Comparison of ENCODE assay signal across 8 cellular contexts in genomic region chr20:1423625-1424106, GRCh38. TPM values are rescaled to one million over a fixed set of nuclear protein-coding genes. Genes with fewer than 3 reads are reported as not detected.
DNase-seq lines count a peak whose midpoint lies in the region; ATAC-seq and TF ChIP-seq lines count a peak whose summit lies in the region.

No MANE protein-coding gene starts in this region.

- CTCF ChIA-PET in activated CD8-positive, alpha-beta T cell treated with anti-CD3 and anti-CD28 coated beads for 36 hours (lab: Charles Lee): interaction anchor here (1.0 to 1.6 kb wide), 2 partner anchors 43 to 83 kb away, joined by 3 to 4 read pairs; partner anchors contain the start of gene NSFL1C

- no peak overlapping the region for H3K4me3 Mint-ChIP-seq in activated CD8-positive, alpha-beta T cell treated with anti-CD3 and anti-CD28 coated beads for 36 hours
- no peak overlapping the region for H3K4me3 Mint-ChIP-seq in glutamatergic neuron (ENCODE audit: unreplicated experiment)

- POLR2A ChIA-PET in activated CD8-positive, alpha-beta T cell treated with anti-CD3 and anti-CD28 coated beads for 36 hours (lab: Charles Lee): interaction anchor here (0.7 kb wide), 1 partner anchor 186 kb away, joined by 3 read pairs; no protein-coding TSS in a partner anchor

- peak; percentile 47 for ATAC-seq in activated CD8-positive, alpha-beta T cell treated with anti-CD3 and anti-CD28 coated beads for 36 hours
- ATAC-seq in left colon (peak; percentile 92), GM19455 (IDR thresholded peaks at IDR 0.05; ENCODE audit: unreplicated experiment) (no peak)

- H3K9me3 Mint-ChIP-seq in activated CD8-positive, alpha-beta T cell treated with anti-CD3 and anti-CD28 coated beads for 36 hours: peaks cover 13% of the 10 kb centered on the region
- no peaks in the 10 kb centered on the region for H3K9me3 Mint-ChIP-seq in glutamatergic neuron (ENCODE audit: unreplicated experiment)

- DNase-seq in DMS114 treated with DMSO at 0.1 percent for 48 hours (lab: John Stamatoyannopoulos, UW; ENCODE audit: unreplicated experiment) (peak; percentile 17), KBM-7 (peak; percentile 83), left colon (peak; percentile 55 to 77), epidermal melanocyte (ENCODE audit: insufficient read length, low spot score) (no peak), glutamatergic neuron (no peak), GM20000 (ENCODE audit: low spot score) (no peak)
- DNase-seq in activated CD8-positive, alpha-beta T cell treated with anti-CD3 and anti-CD28 coated beads for 36 hours: peak; percentile 44

- intact Hi-C loops in activated CD8-positive, alpha-beta T cell treated with anti-CD3 and anti-CD28 coated beads for 36 hours (cut with micrococcal nuclease): no loop called here
- intact Hi-C loops in left colon (cut with DNase I, micrococcal nuclease): no loop called here

- in situ Hi-C loops in KBM-7 (cut with MboI; ENCODE audit: low pct_unique_long_range_greater_than_20kb, low sequenced_read_pairs): no loop called here

- no peak overlapping the region for H3K27ac Mint-ChIP-seq in activated CD8-positive, alpha-beta T cell treated with anti-CD3 and anti-CD28 coated beads for 36 hours
- H3K27ac Mint-ChIP-seq in glutamatergic neuron (ENCODE audit: unreplicated experiment): no peak overlapping the region

- H3K27me3 Mint-ChIP-seq in activated CD8-positive, alpha-beta T cell treated with anti-CD3 and anti-CD28 coated beads for 36 hours: peaks cover 6% of the 10 kb centered on the region
- H3K27me3 Mint-ChIP-seq in glutamatergic neuron (ENCODE audit: unreplicated experiment): peaks cover 4% of the 10 kb centered on the region

- no peak for TF ChIP-seq CTCF in activated CD8-positive, alpha-beta T cell treated with anti-CD3 and anti-CD28 coated beads for 36 hours (IDR thresholded peaks at IDR 0.05)
- TF ChIP-seq CTCF in glutamatergic neuron (IDR thresholded peaks at IDR 0.05; ENCODE audit: partially characterized antibody, unreplicated experiment): no peak
- no peak for TF ChIP-seq CTCF in GM20000 (IDR thresholded peaks at IDR 0.05; ENCODE audit: extremely low read depth, missing control alignments)

- peaks cover 9% of the 10 kb centered on the region for H3K4me1 Mint-ChIP-seq in activated CD8-positive, alpha-beta T cell treated with anti-CD3 and anti-CD28 coated beads for 36 hours (ENCODE audit: low read depth)
- H3K4me1 Mint-ChIP-seq in glutamatergic neuron (ENCODE audit: low read depth, unreplicated experiment): peaks cover 5% of the 10 kb centered on the region

- no peaks in the 10 kb centered on the region for H3K36me3 Mint-ChIP-seq in activated CD8-positive, alpha-beta T cell treated with anti-CD3 and anti-CD28 coated beads for 36 hours (ENCODE audit: low read depth)
- peaks cover 7% of the 10 kb centered on the region for H3K36me3 Mint-ChIP-seq in glutamatergic neuron (ENCODE audit: unreplicated experiment)

RNA-seq across cellular contexts. Expression of gene FKBP1A, which starts 30.8 kb away (rescaled TPM):
- total RNA-seq in activated CD8-positive, alpha-beta T cell treated with anti-CD3 and anti-CD28 coated beads for 36 hours: 100 to 1,000 TPM; 259 to 282 TPM
- 100 to 1,000 TPM; 259 to 309 TPM for total RNA-seq in left colon
- total RNA-seq in glutamatergic neuron (ENCODE audit: unreplicated experiment): 350 TPM

RNA-seq across cellular contexts. Expression of gene NSFL1C, which starts 43.0 kb away (rescaled TPM):
- 10 to 100 TPM; 67.2 to 67.9 TPM for total RNA-seq in activated CD8-positive, alpha-beta T cell treated with anti-CD3 and anti-CD28 coated beads for 36 hours
- total RNA-seq in left colon: 10 to 100 TPM; 61.6 to 81.5 TPM
- total RNA-seq in glutamatergic neuron (ENCODE audit: unreplicated experiment): 71.4 TPM

Comparison
In these comparisons a context has a peak if more than half of its experiments do, and no peak if none do; other contexts are left out.
1. DNase-seq: peak in DMS114 treated with DMSO at 0.1 percent for 48 hours (single experiment), KBM-7 (single experiment), activated CD8-positive, alpha-beta T cell treated with anti-CD3 and anti-CD28 coated beads for 36 hours (single experiment) and left colon (2 of 2); none in epidermal melanocyte (single experiment), glutamatergic neuron (single experiment) and GM20000 (single experiment).